In the genomic region with DNA sequence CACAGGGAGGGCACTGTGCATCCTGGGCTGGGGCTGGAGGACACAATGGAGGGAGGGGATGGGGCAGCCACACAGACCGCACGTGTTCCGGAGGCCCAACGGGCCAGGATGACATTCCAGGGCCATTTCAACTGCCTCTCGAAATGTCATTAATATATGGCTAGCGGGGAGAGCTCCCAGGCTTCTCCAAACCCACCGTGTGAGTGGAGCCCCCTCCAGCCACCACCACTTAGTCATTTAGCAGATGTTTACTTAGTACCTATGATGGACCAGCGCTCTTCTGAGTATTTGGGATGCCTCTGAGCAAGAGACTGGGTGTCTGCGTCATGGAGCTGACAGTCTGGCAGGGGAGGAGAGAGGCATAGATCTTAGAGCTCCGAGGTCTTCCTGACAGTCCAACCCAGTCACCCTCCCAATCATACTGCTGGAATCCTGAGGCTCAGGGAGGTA, we compare ENCODE assay signal across 1 cellular context.
TF ChIP-seq lines count a peak whose summit lies in the region.

No MANE protein-coding gene starts in this region.

TF ChIP-seq in HepG2, 621 proteins besides CTCF, POLR2A, EP300 and RAD21 (continued from another document):
- TF ChIP-seq, protein P1, sequence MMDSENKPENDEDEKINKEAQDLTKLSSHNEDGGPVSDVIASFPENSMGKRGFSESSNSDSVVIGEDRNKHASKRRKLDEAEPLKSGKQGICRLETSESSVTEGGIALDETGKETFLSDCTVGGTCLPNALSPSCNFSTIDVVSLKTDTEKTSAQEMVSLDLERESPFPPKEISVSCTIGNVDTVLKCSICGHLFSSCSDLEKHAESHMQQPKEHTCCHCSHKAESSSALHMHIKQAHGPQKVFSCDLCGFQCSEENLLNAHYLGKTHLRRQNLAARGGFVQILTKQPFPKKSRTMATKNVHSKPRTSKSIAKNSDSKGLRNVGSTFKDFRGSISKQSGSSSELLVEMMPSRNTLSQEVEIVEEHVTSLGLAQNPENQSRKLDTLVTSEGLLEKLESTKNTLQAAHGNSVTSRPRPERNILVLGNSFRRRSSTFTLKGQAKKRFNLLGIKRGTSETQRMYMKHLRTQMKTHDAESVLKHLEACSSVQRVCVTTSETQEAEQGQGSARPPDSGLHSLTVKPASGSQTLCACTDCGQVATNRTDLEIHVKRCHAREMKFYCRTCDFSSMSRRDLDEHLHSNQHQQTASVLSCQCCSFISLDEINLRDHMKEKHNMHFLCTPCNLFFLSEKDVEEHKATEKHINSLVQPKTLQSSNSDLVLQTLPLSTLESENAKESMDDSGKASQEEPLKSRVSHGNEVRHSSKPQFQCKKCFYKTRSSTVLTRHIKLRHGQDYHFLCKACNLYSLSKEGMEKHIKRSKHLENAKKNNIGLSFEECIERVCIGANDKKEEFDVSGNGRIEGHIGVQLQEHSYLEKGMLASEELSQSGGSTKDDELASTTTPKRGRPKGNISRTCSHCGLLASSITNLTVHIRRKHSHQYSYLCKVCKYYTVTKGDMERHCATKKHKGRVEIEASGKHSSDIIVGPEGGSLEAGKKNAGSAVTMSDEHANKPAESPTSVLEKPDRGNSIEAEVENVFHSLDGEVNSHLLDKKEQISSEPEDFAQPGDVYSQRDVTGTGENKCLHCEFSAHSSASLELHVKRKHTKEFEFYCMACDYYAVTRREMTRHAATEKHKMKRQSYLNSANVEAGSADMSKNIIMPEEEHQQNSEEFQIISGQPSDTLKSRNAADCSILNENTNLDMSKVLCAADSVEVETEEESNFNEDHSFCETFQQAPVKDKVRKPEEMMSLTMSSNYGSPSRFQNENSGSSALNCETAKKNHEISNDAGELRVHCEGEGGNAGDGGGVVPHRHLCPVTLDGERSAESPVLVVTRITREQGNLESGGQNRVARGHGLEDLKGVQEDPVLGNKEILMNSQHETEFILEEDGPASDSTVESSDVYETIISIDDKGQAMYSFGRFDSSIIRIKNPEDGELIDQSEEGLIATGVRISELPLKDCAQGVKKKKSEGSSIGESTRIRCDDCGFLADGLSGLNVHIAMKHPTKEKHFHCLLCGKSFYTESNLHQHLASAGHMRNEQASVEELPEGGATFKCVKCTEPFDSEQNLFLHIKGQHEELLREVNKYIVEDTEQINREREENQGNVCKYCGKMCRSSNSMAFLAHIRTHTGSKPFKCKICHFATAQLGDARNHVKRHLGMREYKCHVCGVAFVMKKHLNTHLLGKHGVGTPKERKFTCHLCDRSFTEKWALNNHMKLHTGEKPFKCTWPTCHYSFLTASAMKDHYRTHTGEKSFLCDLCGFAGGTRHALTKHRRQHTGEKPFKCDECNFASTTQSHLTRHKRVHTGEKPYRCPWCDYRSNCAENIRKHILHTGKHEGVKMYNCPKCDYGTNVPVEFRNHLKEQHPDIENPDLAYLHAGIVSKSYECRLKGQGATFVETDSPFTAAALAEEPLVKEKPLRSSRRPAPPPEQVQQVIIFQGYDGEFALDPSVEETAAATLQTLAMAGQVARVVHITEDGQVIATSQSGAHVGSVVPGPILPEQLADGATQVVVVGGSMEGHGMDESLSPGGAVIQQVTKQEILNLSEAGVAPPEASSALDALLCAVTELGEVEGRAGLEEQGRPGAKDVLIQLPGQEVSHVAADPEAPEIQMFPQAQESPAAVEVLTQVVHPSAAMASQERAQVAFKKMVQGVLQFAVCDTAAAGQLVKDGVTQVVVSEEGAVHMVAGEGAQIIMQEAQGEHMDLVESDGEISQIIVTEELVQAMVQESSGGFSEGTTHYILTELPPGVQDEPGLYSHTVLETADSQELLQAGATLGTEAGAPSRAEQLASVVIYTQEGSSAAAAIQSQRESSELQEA (CRISPR knock-in tag; IDR thresholded peaks at IDR 0.05; ENCODE audit: not compliant biosample characterization), result no peak
- TF ChIP-seq, protein P2, sequence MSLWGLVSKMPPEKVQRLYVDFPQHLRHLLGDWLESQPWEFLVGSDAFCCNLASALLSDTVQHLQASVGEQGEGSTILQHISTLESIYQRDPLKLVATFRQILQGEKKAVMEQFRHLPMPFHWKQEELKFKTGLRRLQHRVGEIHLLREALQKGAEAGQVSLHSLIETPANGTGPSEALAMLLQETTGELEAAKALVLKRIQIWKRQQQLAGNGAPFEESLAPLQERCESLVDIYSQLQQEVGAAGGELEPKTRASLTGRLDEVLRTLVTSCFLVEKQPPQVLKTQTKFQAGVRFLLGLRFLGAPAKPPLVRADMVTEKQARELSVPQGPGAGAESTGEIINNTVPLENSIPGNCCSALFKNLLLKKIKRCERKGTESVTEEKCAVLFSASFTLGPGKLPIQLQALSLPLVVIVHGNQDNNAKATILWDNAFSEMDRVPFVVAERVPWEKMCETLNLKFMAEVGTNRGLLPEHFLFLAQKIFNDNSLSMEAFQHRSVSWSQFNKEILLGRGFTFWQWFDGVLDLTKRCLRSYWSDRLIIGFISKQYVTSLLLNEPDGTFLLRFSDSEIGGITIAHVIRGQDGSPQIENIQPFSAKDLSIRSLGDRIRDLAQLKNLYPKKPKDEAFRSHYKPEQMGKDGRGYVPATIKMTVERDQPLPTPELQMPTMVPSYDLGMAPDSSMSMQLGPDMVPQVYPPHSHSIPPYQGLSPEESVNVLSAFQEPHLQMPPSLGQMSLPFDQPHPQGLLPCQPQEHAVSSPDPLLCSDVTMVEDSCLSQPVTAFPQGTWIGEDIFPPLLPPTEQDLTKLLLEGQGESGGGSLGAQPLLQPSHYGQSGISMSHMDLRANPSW (CRISPR knock-in tag; IDR thresholded peaks at IDR 0.05; ENCODE audit: borderline replicate concordance), result no peak
- TF ChIP-seq KDM5A (IDR thresholded peaks at IDR 0.05; ENCODE audit: borderline replicate concordance, low read length) (no peak), ZNF431 (CRISPR knock-in tag; IDR thresholded peaks at IDR 0.05; ENCODE audit: borderline replicate concordance, low read depth) (0 out of 2 replicates have a peak, but pooled peaks have one; percentile 12), PPARG (CRISPR knock-in tag; conservative IDR thresholded peaks at IDR 0.05) (no peak), ZNF839 (CRISPR knock-in tag; IDR thresholded peaks at IDR 0.05; ENCODE audit: borderline replicate concordance) (no peak), KDM3A (CRISPR knock-in tag; IDR thresholded peaks at IDR 0.05; ENCODE audit: low read depth) (no peak), ZNF747 (CRISPR knock-in tag; IDR thresholded peaks at IDR 0.05; ENCODE audit: borderline replicate concordance) (0 out of 2 replicates have a peak, but pooled peaks have one; percentile 50), NR2F2 (IDR thresholded peaks at IDR 0.05; ENCODE audit: borderline replicate concordance, low read depth) (no peak), NBN (conservative IDR thresholded peaks at IDR 0.05) (no peak), ZNF543 (CRISPR knock-in tag; IDR thresholded peaks at IDR 0.05) (no peak), ZBTB38 (CRISPR knock-in tag; IDR thresholded peaks at IDR 0.05) (peak; percentile 56), ZNF605 (CRISPR knock-in tag; IDR thresholded peaks at IDR 0.05) (no peak), RBM39 (IDR thresholded peaks at IDR 0.05; ENCODE audit: low read depth, low read length, poor library complexity, severe bottlenecking) (no peak), SMAD1 (CRISPR knock-in tag; IDR thresholded peaks at IDR 0.05; ENCODE audit: borderline replicate concordance, low read depth) (no peak), ZNF460 (CRISPR knock-in tag; IDR thresholded peaks at IDR 0.05; ENCODE audit: borderline replicate concordance) (no peak), ZNF607 (CRISPR knock-in tag; IDR thresholded peaks at IDR 0.05; ENCODE audit: borderline replicate concordance) (no peak), NAIF1 (CRISPR knock-in tag; IDR thresholded peaks at IDR 0.05; ENCODE audit: borderline replicate concordance) (no peak), EED (CRISPR knock-in tag; IDR thresholded peaks at IDR 0.05) (no peak), RXRB (CRISPR knock-in tag; IDR thresholded peaks at IDR 0.05; ENCODE audit: borderline replicate concordance) (no peak), CCDC6 (CRISPR knock-in tag; IDR thresholded peaks at IDR 0.05) (no peak), HNF4A (CRISPR knock-in tag; IDR thresholded peaks at IDR 0.05) (peak; percentile 11; the same call in 1 of the 2 replicates)
- TF ChIP-seq, protein P3, sequence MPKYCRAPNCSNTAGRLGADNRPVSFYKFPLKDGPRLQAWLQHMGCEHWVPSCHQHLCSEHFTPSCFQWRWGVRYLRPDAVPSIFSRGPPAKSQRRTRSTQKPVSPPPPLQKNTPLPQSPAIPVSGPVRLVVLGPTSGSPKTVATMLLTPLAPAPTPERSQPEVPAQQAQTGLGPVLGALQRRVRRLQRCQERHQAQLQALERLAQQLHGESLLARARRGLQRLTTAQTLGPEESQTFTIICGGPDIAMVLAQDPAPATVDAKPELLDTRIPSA (CRISPR knock-in tag; IDR thresholded peaks at IDR 0.05; ENCODE audit: borderline replicate concordance), result no peak
- TF ChIP-seq, protein P4, sequence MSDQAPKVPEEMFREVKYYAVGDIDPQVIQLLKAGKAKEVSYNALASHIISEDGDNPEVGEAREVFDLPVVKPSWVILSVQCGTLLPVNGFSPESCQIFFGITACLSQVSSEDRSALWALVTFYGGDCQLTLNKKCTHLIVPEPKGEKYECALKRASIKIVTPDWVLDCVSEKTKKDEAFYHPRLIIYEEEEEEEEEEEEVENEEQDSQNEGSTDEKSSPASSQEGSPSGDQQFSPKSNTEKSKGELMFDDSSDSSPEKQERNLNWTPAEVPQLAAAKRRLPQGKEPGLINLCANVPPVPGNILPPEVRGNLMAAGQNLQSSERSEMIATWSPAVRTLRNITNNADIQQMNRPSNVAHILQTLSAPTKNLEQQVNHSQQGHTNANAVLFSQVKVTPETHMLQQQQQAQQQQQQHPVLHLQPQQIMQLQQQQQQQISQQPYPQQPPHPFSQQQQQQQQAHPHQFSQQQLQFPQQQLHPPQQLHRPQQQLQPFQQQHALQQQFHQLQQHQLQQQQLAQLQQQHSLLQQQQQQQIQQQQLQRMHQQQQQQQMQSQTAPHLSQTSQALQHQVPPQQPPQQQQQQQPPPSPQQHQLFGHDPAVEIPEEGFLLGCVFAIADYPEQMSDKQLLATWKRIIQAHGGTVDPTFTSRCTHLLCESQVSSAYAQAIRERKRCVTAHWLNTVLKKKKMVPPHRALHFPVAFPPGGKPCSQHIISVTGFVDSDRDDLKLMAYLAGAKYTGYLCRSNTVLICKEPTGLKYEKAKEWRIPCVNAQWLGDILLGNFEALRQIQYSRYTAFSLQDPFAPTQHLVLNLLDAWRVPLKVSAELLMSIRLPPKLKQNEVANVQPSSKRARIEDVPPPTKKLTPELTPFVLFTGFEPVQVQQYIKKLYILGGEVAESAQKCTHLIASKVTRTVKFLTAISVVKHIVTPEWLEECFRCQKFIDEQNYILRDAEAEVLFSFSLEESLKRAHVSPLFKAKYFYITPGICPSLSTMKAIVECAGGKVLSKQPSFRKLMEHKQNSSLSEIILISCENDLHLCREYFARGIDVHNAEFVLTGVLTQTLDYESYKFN (CRISPR knock-in tag; conservative IDR thresholded peaks at IDR 0.05), result no peak
- TF ChIP-seq, protein P5, sequence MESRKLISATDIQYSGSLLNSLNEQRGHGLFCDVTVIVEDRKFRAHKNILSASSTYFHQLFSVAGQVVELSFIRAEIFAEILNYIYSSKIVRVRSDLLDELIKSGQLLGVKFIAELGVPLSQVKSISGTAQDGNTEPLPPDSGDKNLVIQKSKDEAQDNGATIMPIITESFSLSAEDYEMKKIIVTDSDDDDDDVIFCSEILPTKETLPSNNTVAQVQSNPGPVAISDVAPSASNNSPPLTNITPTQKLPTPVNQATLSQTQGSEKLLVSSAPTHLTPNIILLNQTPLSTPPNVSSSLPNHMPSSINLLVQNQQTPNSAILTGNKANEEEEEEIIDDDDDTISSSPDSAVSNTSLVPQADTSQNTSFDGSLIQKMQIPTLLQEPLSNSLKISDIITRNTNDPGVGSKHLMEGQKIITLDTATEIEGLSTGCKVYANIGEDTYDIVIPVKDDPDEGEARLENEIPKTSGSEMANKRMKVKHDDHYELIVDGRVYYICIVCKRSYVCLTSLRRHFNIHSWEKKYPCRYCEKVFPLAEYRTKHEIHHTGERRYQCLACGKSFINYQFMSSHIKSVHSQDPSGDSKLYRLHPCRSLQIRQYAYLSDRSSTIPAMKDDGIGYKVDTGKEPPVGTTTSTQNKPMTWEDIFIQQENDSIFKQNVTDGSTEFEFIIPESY (CRISPR knock-in tag; IDR thresholded peaks at IDR 0.05), result peak; percentile 39; the same call in 1 of the 2 replicates
